15 cellular contexts compared by ENCODE assay signal in genomic region chr13:65034266-65034665, GRCh38.
DNase-seq lines count a peak whose midpoint lies in the region; ATAC-seq and TF ChIP-seq lines count a peak whose summit lies in the region.
"Had no signal": no experiment of that assay in that cellular context is flagged by ENCODE, and none has a peak within 500 bp of the region (broad histone marks: within the 10 kb centered on the region; RNA-seq: fewer than 3 reads in every experiment).

No MANE protein-coding gene starts in this region.

- H3K27ac Mint-ChIP-seq in Calu3 (ENCODE audit: unreplicated experiment), result no peak overlapping the region
- H3K27ac Mint-ChIP-seq in activated CD8-positive, alpha-beta memory T cell treated with anti-CD3 and anti-CD28 coated beads, Interleukin-2, amount 10 ng/mL, durations not matched to agents 7 days and 5 days, result no peak overlapping the region
- H3K27ac Mint-ChIP-seq: B cell; CD8-positive, alpha-beta T cell had no signal

- H3K27me3 Mint-ChIP-seq in activated T-cell treated with anti-CD3 and anti-CD28 coated beads, Interleukin-2, amount 50 U/mL, for 4 hours (ENCODE audit: low read depth), result no peaks in the 10 kb centered on the region
- no peaks in the 10 kb centered on the region for H3K27me3 Mint-ChIP-seq in Calu3 (ENCODE audit: unreplicated experiment)
- H3K27me3 Mint-ChIP-seq in activated CD8-positive, alpha-beta memory T cell treated with anti-CD3 and anti-CD28 coated beads, Interleukin-2, amount 10 ng/mL, durations not matched to agents 7 days and 5 days, result no peaks in the 10 kb centered on the region
- H3K27me3 Mint-ChIP-seq: B cell had no signal

- no peak for ATAC-seq in activated T-cell treated with anti-CD3 and anti-CD28 coated beads, Interleukin-2, amount 50 U/mL, for 4 hours
- ATAC-seq in GM19395 (IDR thresholded peaks at IDR 0.05; ENCODE audit: unreplicated experiment), result no peak
- no peak for ATAC-seq in activated CD8-positive, alpha-beta memory T cell treated with anti-CD3 and anti-CD28 coated beads, Interleukin-2, amount 10 ng/mL, durations not matched to agents 7 days and 5 days
- ATAC-seq: CD8-positive, alpha-beta T cell had no signal

- CTCF ChIA-PET in Calu3 (lab: Charles Lee), result no interaction called here
- CTCF ChIA-PET in activated CD8-positive, alpha-beta memory T cell treated with anti-CD3 and anti-CD28 coated beads, Interleukin-2, amount 10 ng/mL, durations not matched to agents 7 days and 5 days (lab: Charles Lee), result no interaction called here

- no peak overlapping the region for H3K27ac ChIP-seq in C4-2B

- H3K36me3 Mint-ChIP-seq in activated T-cell treated with anti-CD3 and anti-CD28 coated beads, Interleukin-2, amount 50 U/mL, for 4 hours (ENCODE audit: insufficient read depth), result no peaks in the 10 kb centered on the region
- H3K36me3 Mint-ChIP-seq in Calu3 (ENCODE audit: insufficient read depth, unreplicated experiment), result no peaks in the 10 kb centered on the region
- no peaks in the 10 kb centered on the region for H3K36me3 Mint-ChIP-seq in activated CD8-positive, alpha-beta memory T cell treated with anti-CD3 and anti-CD28 coated beads, Interleukin-2, amount 10 ng/mL, durations not matched to agents 7 days and 5 days
- H3K36me3 Mint-ChIP-seq: CD8-positive, alpha-beta T cell had no signal

- H3K4me1 Mint-ChIP-seq in activated T-cell treated with anti-CD3 and anti-CD28 coated beads, Interleukin-2, amount 50 U/mL, for 4 hours (ENCODE audit: low read depth), result no peaks in the 10 kb centered on the region
- H3K4me1 Mint-ChIP-seq in Calu3 (ENCODE audit: low read depth, unreplicated experiment), result no peaks in the 10 kb centered on the region
- no peaks in the 10 kb centered on the region for H3K4me1 Mint-ChIP-seq in activated CD8-positive, alpha-beta memory T cell treated with anti-CD3 and anti-CD28 coated beads, Interleukin-2, amount 10 ng/mL, durations not matched to agents 7 days and 5 days
- H3K4me1 Mint-ChIP-seq: B cell had no signal

- TF ChIP-seq CTCF in C4-2B (conservative IDR thresholded peaks at IDR 0.05) (peak; percentile 25; the same call in 1 of the 2 replicates), Calu3 (IDR thresholded peaks at IDR 0.05; ENCODE audit: unreplicated experiment) (no peak)

- H3K9me3 Mint-ChIP-seq in activated T-cell treated with anti-CD3 and anti-CD28 coated beads, Interleukin-2, amount 50 U/mL, for 4 hours, result peaks cover 17% of the 10 kb centered on the region
- no peaks in the 10 kb centered on the region for H3K9me3 Mint-ChIP-seq in Calu3 (ENCODE audit: low read depth, unreplicated experiment)
- H3K9me3 Mint-ChIP-seq in activated CD8-positive, alpha-beta memory T cell treated with anti-CD3 and anti-CD28 coated beads, Interleukin-2, amount 10 ng/mL, durations not matched to agents 7 days and 5 days (ENCODE audit: low read depth), result peaks cover 6% of the 10 kb centered on the region

- no peak overlapping the region for H3K4me3 Mint-ChIP-seq in activated T-cell treated with anti-CD3 and anti-CD28 coated beads, Interleukin-2, amount 50 U/mL, for 4 hours
- no peak overlapping the region for H3K4me3 Mint-ChIP-seq in Calu3 (ENCODE audit: low read depth, unreplicated experiment)
- no peak overlapping the region for H3K4me3 Mint-ChIP-seq in activated CD8-positive, alpha-beta memory T cell treated with anti-CD3 and anti-CD28 coated beads, Interleukin-2, amount 10 ng/mL, durations not matched to agents 7 days and 5 days
- H3K4me3 Mint-ChIP-seq: B cell; CD8-positive, alpha-beta T cell had no signal

- intact Hi-C loops in posterior vena cava (cut with DNase I), result no loop called here
- intact Hi-C loops in Calu3 (cut with micrococcal nuclease; ENCODE audit: unreplicated experiment), result no loop called here

- no TSS peak for BruUV-seq in Calu3 (replicated peaks; lab: Mats Ljungman, UMichigan)

- peak; percentile 4 for DNase-seq in activated T-cell treated with anti-CD3 and anti-CD28 coated beads, Interleukin-2, amount 50 U/mL, for 4 hours
- no peak for DNase-seq in activated T-cell treated with anti-CD3 and anti-CD28 coated beads, Interleukin-2, amount 50 U/mL, for 1 hour
- peak; percentile 27 for DNase-seq in NCI-H146 treated with DMSO at 0.1 percent for 48 hours (lab: John Stamatoyannopoulos, UW; ENCODE audit: unreplicated experiment)
- DNase-seq in posterior vena cava (ENCODE audit: low spot score), result peak; percentile 64
- DNase-seq in Calu3, result no peak
- DNase-seq in activated CD8-positive, alpha-beta memory T cell treated with anti-CD3 and anti-CD28 coated beads, Interleukin-2, amount 10 ng/mL, durations not matched to agents 7 days and 5 days, result no peak
- DNase-seq: 8988T; ACHN; CD8-positive, alpha-beta T cell; COR-L47; DND-41; GDM1 had no signal

Comparison
In these comparisons a context has a peak if more than half of its experiments do, and no peak if none do; other contexts are left out.
1. DNase-seq: peak in activated T-cell treated with anti-CD3 and anti-CD28 coated beads, Interleukin-2, amount 50 U/mL, for 4 hours (single experiment), NCI-H146 treated with DMSO at 0.1 percent for 48 hours (single experiment) and posterior vena cava (single experiment); none in activated T-cell treated with anti-CD3 and anti-CD28 coated beads, Interleukin-2, amount 50 U/mL, for 1 hour (single experiment), Calu3 (single experiment) and activated CD8-positive, alpha-beta memory T cell treated with anti-CD3 and anti-CD28 coated beads, Interleukin-2, amount 10 ng/mL, durations not matched to agents 7 days and 5 days (single experiment).